8 cellular contexts compared by ENCODE assay signal in genomic region chr20:24100370-24101011, GRCh38.
A peak's percentile ranks its signal among the peaks of the same experiment; 100 is the strongest.
DNase-seq lines count a peak whose midpoint lies in the region; ATAC-seq, FAIRE-seq and TF ChIP-seq lines count a peak whose summit lies in the region.

No MANE protein-coding gene starts in this region.

- peaks cover 18% of the 10 kb centered on the region for H3K4me1 ChIP-seq in Caco-2
- no peaks in the 10 kb centered on the region for H3K4me1 ChIP-seq in left ventricle myocardium inferior

- H3K4me3 ChIP-seq in Caco-2 (ENCODE audit: low read depth, low read length) (no peak overlapping the region), left ventricle myocardium inferior (no peak overlapping the region)
- no peak overlapping the region for H3K4me3 ChIP-seq in Jurkat, Clone E6-1 (ENCODE audit: low read length)

- DNase-seq in Caco-2 = peak; percentile 63 to 69
- peak; percentile 72 for DNase-seq in Jurkat, Clone E6-1 (ENCODE audit: low read depth, low spot score)
- peak; percentile 52 for DNase-seq in SHP77 treated with DMSO at 0.1 percent for 48 hours (lab: John Stamatoyannopoulos, UW)
- DNase-seq in activated naive CD4-positive, alpha-beta T cell treated with anti-CD3 and anti-CD28 coated beads, Interleukin-2, amount 10 ng/mL, durations not matched to agents 7 days and 5 days = peak; percentile 72
- DNase-seq in left ventricle myocardium inferior = peak; percentile 28
- peak; percentile 33 to 40 (median 40) for DNase-seq in stimulated activated CD4-positive, alpha-beta T cell treated with anti-CD3 and anti-CD28 coated beads, Interleukin-12 subunit alpha, Interleukin-12 subunit beta, amount 100 ng/mL, for 48 hours (ENCODE audit: low read depth in 2 of 3, low spot score in 1 of 3)
- DNase-seq in GM12892 (ENCODE audit: insufficient read length) = no peak

- peak; percentile 82 for ATAC-seq in GM21360 (IDR thresholded peaks at IDR 0.05; ENCODE audit: unreplicated experiment)

- FAIRE-seq in GM12892 (lab: Jason Lieb, UNC) = no peak

- no peak for TF ChIP-seq POLR2A in GM12892 (IDR thresholded peaks at IDR 0.05; ENCODE audit: low read depth, low read length)

- intact Hi-C loops in Caco-2 (cut with micrococcal nuclease; ENCODE audit: unreplicated experiment) = loop anchor here (1.0 to 2.0 kb wide), 3 partner anchors 14 to 163 kb away; no protein-coding TSS in a partner anchor
- intact Hi-C loops in left ventricle myocardium inferior (cut with micrococcal nuclease) = no loop called here

- no peaks in the 10 kb centered on the region for H3K9me3 Mint-ChIP-seq in Caco-2 (ENCODE audit: unreplicated experiment)
- no peaks in the 10 kb centered on the region for H3K9me3 Mint-ChIP-seq in activated naive CD4-positive, alpha-beta T cell treated with anti-CD3 and anti-CD28 coated beads, Interleukin-2, amount 10 ng/mL, durations not matched to agents 7 days and 5 days

- no TSS peak for BruUV-seq in Caco-2 (replicated peaks; lab: Mats Ljungman, UMichigan)

- H3K9me3 ChIP-seq in Caco-2 (no peaks in the 10 kb centered on the region), left ventricle myocardium inferior (replicated peaks) (no peaks in the 10 kb centered on the region)

- TF ChIP-seq CTCF in Caco-2 (IDR thresholded peaks at IDR 0.05; ENCODE audit: insufficient read depth in 1 of 2, low read depth in 1 of 2, low read length in 1 of 2, severe bottlenecking in 1 of 2, unreplicated experiment in 1 of 2) (peak; percentile 77 to 82), left ventricle myocardium inferior (IDR thresholded peaks at IDR 0.05; ENCODE audit: borderline replicate concordance) (peak; percentile 79)

- no peak overlapping the region for H3K4me3 Mint-ChIP-seq in Caco-2 (ENCODE audit: unreplicated experiment)
- H3K4me3 Mint-ChIP-seq in activated naive CD4-positive, alpha-beta T cell treated with anti-CD3 and anti-CD28 coated beads, Interleukin-2, amount 10 ng/mL, durations not matched to agents 7 days and 5 days = no peak overlapping the region

- H3K27ac ChIP-seq in left ventricle myocardium inferior (replicated peaks) = no peak overlapping the region

- H3K27ac Mint-ChIP-seq in Caco-2 (ENCODE audit: unreplicated experiment) = no peak overlapping the region
- H3K27ac Mint-ChIP-seq in activated naive CD4-positive, alpha-beta T cell treated with anti-CD3 and anti-CD28 coated beads, Interleukin-2, amount 10 ng/mL, durations not matched to agents 7 days and 5 days = no peak overlapping the region

- peaks cover 16% of the 10 kb centered on the region for H3K4me1 Mint-ChIP-seq in Caco-2 (ENCODE audit: low read depth, unreplicated experiment)
- peaks cover 13% of the 10 kb centered on the region for H3K4me1 Mint-ChIP-seq in activated naive CD4-positive, alpha-beta T cell treated with anti-CD3 and anti-CD28 coated beads, Interleukin-2, amount 10 ng/mL, durations not matched to agents 7 days and 5 days

- H3K36me3 ChIP-seq in Caco-2 (ENCODE audit: control insufficient read depth, insufficient read depth, low read length) (no peaks in the 10 kb centered on the region), left ventricle myocardium inferior (no peaks in the 10 kb centered on the region)

- H3K27me3 ChIP-seq in Caco-2 (replicated peaks; ENCODE audit: control insufficient read depth, insufficient read depth, low read length) (no peaks in the 10 kb centered on the region), left ventricle myocardium inferior (ENCODE audit: low read depth) (peaks cover 83% of the 10 kb centered on the region)

- H3K36me3 Mint-ChIP-seq in Caco-2 (ENCODE audit: insufficient read depth, unreplicated experiment) = no peaks in the 10 kb centered on the region
- no peaks in the 10 kb centered on the region for H3K36me3 Mint-ChIP-seq in activated naive CD4-positive, alpha-beta T cell treated with anti-CD3 and anti-CD28 coated beads, Interleukin-2, amount 10 ng/mL, durations not matched to agents 7 days and 5 days

- CTCF ChIA-PET in Caco-2 (lab: Charles Lee) = no interaction called here
- CTCF ChIA-PET in activated naive CD4-positive, alpha-beta T cell treated with anti-CD3 and anti-CD28 coated beads, Interleukin-2, amount 10 ng/mL, durations not matched to agents 7 days and 5 days (lab: Charles Lee) = interaction anchor here (0.6 to 1.6 kb wide), 16 partner anchors 10 to 166 kb away, joined by 3 to 11 read pairs (median 3); no protein-coding TSS in a partner anchor

- no peaks in the 10 kb centered on the region for H3K27me3 Mint-ChIP-seq in Caco-2 (ENCODE audit: insufficient read depth, unreplicated experiment)
- H3K27me3 Mint-ChIP-seq in activated naive CD4-positive, alpha-beta T cell treated with anti-CD3 and anti-CD28 coated beads, Interleukin-2, amount 10 ng/mL, durations not matched to agents 7 days and 5 days = peaks cover 25% of the 10 kb centered on the region

- POLR2A ChIA-PET in Caco-2 (lab: Charles Lee) = no interaction called here
